ENCODE assay signal across 23 cellular contexts in the genomic region with DNA sequence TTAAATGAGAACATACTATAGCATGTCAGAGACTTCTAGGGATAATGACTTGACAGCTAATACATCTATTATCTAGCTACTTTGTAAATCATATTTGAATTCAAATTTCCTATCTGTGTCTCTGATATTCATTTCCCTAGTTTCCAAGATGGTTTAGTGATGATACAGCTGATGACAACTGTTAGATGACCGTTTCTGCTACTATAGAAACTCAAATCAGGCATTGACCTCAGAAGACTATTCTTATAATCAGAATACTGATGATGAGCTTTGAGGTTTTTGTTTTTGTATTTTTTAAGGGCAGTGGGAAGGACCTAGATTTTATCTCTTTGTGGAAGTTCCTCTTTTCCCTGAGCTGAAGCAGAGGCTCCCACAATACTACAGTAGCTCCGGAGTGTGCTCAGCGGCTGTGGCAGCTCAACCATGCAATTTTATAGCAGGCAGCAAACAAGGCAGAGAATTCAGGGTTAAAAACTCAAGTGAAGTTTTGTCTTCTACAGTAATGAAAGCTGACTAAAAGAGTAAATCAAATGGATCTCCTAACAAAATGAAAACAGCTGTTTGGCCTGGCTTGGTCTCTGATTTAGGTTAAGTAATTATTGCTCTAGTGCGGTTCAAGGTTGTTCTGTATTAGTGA.
DNase-seq lines count a peak whose midpoint lies in the region; ATAC-seq and TF ChIP-seq lines count a peak whose summit lies in the region.
"Had no signal": no experiment of that assay in that cellular context is flagged by ENCODE, and none has a peak within 500 bp of the region (broad histone marks: within the 10 kb centered on the region; RNA-seq: fewer than 3 reads in every experiment).

No MANE protein-coding gene starts in this region.

- peak overlapping the region in 1 of 3 experiments; percentile 5 for H3K4me3 Mint-ChIP-seq in nephron
- H3K4me3 Mint-ChIP-seq: activated CD4-positive, alpha-beta T cell treated with anti-CD3 and anti-CD28 coated beads for 36 hours; naive thymus-derived CD4-positive, alpha-beta T cell; stimulated activated memory B cell treated with anti-CD40 and anti-IgM and Interleukin-4, amounts not matched to agents 10 μg/mL and 1 μg/mL and 100 μg/mL, for 72 hours had no signal

- peaks cover 57% of the 10 kb centered on the region for H3K4me1 Mint-ChIP-seq in nephron
- H3K4me1 Mint-ChIP-seq: activated CD4-positive, alpha-beta T cell treated with anti-CD3 and anti-CD28 coated beads for 36 hours; naive thymus-derived CD4-positive, alpha-beta T cell; stimulated activated memory B cell treated with anti-CD40 and anti-IgM and Interleukin-4, amounts not matched to agents 10 μg/mL and 1 μg/mL and 100 μg/mL, for 72 hours had no signal

- TF ChIP-seq CTCF in VCaP (conservative IDR thresholded peaks at IDR 0.05): no peak
- no peak for TF ChIP-seq CTCF in nephron (IDR thresholded peaks at IDR 0.05; ENCODE audit: unreplicated experiment in 3 of 3)

- peak; percentile 68 for ATAC-seq in GM18502 (IDR thresholded peaks at IDR 0.05; ENCODE audit: poor library complexity, unreplicated experiment)
- ATAC-seq in HG03439 (IDR thresholded peaks at IDR 0.05; ENCODE audit: unreplicated experiment): no peak
- no peak for ATAC-seq in HG03354 (IDR thresholded peaks at IDR 0.05; ENCODE audit: poor library complexity, severe bottlenecking, unreplicated experiment)
- ATAC-seq: activated CD4-positive, alpha-beta T cell treated with anti-CD3 and anti-CD28 coated beads for 36 hours; body of pancreas; HCT116; naive thymus-derived CD4-positive, alpha-beta T cell; right cardiac atrium; stimulated activated memory B cell treated with anti-CD40 and anti-IgM and Interleukin-4, amounts not matched to agents 10 μg/mL and 1 μg/mL and 100 μg/mL, for 72 hours had no signal

- no peaks in the 10 kb centered on the region for H3K9me3 Mint-ChIP-seq in nephron
- H3K9me3 Mint-ChIP-seq: stimulated activated memory B cell treated with anti-CD40 and anti-IgM and Interleukin-4, amounts not matched to agents 10 μg/mL and 1 μg/mL and 100 μg/mL, for 72 hours had no signal

- H3K27me3 Mint-ChIP-seq in nephron (ENCODE audit: low read depth): no peaks in the 10 kb centered on the region
- H3K27me3 Mint-ChIP-seq: activated CD4-positive, alpha-beta T cell treated with anti-CD3 and anti-CD28 coated beads for 36 hours; naive thymus-derived CD4-positive, alpha-beta T cell; stimulated activated memory B cell treated with anti-CD40 and anti-IgM and Interleukin-4, amounts not matched to agents 10 μg/mL and 1 μg/mL and 100 μg/mL, for 72 hours had no signal

- peak overlapping the region; percentile 6 to 63 (median 15) for H3K27ac Mint-ChIP-seq in nephron
- H3K27ac Mint-ChIP-seq: activated CD4-positive, alpha-beta T cell treated with anti-CD3 and anti-CD28 coated beads for 36 hours; naive thymus-derived CD4-positive, alpha-beta T cell; stimulated activated memory B cell treated with anti-CD40 and anti-IgM and Interleukin-4, amounts not matched to agents 10 μg/mL and 1 μg/mL and 100 μg/mL, for 72 hours had no signal

- DNase-seq in NCI-H526 (lab: John Stamatoyannopoulos, UW): peak; percentile 20 to 50
- no peak for DNase-seq in NCI-H1417 (lab: John Stamatoyannopoulos, UW)
- no peak for DNase-seq in NCI-H2107 (lab: John Stamatoyannopoulos, UW)
- DNase-seq: activated CD4-positive, alpha-beta T cell treated with anti-CD3 and anti-CD28 coated beads for 36 hours; activated effector memory CD4-positive, alpha-beta T cell treated with anti-CD3 and anti-CD28 coated beads, Interleukin-2, amount 50 U/mL, for 16 hours; body of pancreas; cerebellar nuclear complex; IMR-90; left ventricle myocardium inferior; naive thymus-derived CD4-positive, alpha-beta T cell; NCI-H1694; NCI-H774; right cardiac atrium; stimulated activated CD4-positive, alpha-beta T cell treated with anti-CD3 and anti-CD28 coated beads, Interleukin-4, amount 100 ng/mL, for 1 hour had no signal

- H3K27ac ChIP-seq in VCaP: peak overlapping the region; percentile 28
- H3K27ac ChIP-seq: body of pancreas, epithelial cell of prostate, left ventricle myocardium inferior, thoracic aorta had no signal

- H3K36me3 Mint-ChIP-seq in nephron (ENCODE audit: low read depth): no peaks in the 10 kb centered on the region
- H3K36me3 Mint-ChIP-seq: naive thymus-derived CD4-positive, alpha-beta T cell; stimulated activated memory B cell treated with anti-CD40 and anti-IgM and Interleukin-4, amounts not matched to agents 10 μg/mL and 1 μg/mL and 100 μg/mL, for 72 hours had no signal

Comparison
In these comparisons a context has a peak if more than half of its experiments do, and no peak if none do; other contexts are left out.
1. DNase-seq: peak in NCI-H526 (2 of 2); none in NCI-H1417 (0 of 3) and NCI-H2107 (single experiment).